1 cellular context compared by ENCODE assay signal in the genomic region with DNA sequence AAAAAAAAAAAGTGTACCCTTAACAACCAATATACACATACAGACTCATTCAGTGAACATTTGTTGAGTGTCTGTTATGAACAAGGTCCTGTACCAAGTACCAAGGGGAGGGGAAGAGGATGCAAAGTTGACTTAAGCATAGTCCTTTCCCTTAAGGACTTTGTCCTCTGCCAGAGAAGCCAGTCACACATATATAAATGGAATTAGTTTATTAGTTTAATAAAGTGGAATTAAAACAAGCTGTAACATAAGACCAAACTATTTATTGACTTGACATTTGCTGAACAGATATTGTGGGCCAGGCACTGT.
TF ChIP-seq lines count a peak whose summit lies in the region.

No MANE protein-coding gene starts in this region.

TF ChIP-seq in K562, 482 proteins besides CTCF, POLR2A, EP300 and RAD21:
- peak; percentile 30 for TF ChIP-seq RBM25 (IDR thresholded peaks at IDR 0.05; ENCODE audit: low read depth, low read length, severe bottlenecking)
- TF ChIP-seq HOMEZ (CRISPR knock-in tag; IDR thresholded peaks at IDR 0.05) = no peak
